Comparison of ENCODE assay signal across 8 cellular contexts in the genomic region with DNA sequence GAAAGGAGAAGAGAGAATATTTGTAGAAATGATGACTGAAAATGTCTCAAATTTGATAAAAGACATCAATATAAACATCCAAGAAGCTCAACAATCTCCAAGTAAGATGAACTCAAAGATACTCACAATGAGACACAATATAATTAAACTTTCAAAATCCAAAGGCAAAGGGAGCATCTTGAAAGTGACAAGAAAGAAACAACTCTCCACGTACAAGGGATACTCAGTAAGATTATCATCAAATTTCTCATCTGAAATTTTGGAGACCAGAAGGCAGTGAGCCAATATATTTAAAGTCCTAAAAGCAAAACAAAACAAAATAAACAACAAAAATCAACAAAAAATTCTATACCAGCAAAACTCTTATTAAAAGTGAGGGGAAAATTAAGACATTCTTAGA.
"Had no signal": no experiment of that assay in that cellular context is flagged by ENCODE, and none has a peak within 500 bp of the region (broad histone marks: within the 10 kb centered on the region; RNA-seq: fewer than 3 reads in every experiment).

No MANE protein-coding gene starts in this region.

- H3K27ac ChIP-seq: GM23248 had no signal

- H3K27ac Mint-ChIP-seq: GM23338, H9, HFFc6 had no signal

- DNase-seq: GM23248, GOT3, H7, H9, HCEC 1CT, HFFc6 had no signal

- H3K4me3 Mint-ChIP-seq: GM23338, H9, HFFc6 had no signal

- H3K9me3 ChIP-seq: HAP-1 had no signal

- H3K9ac ChIP-seq: GM23248 had no signal

- H3K4me1 ChIP-seq: HAP-1 had no signal

- H3K4me1 Mint-ChIP-seq: GM23338, H9 had no signal

- H3K4me3 ChIP-seq: GM23248, GM23338, HAP-1 had no signal

- H3K36me3 ChIP-seq: HAP-1 had no signal
